ENCODE assay signal across 14 cellular contexts in the genomic region with DNA sequence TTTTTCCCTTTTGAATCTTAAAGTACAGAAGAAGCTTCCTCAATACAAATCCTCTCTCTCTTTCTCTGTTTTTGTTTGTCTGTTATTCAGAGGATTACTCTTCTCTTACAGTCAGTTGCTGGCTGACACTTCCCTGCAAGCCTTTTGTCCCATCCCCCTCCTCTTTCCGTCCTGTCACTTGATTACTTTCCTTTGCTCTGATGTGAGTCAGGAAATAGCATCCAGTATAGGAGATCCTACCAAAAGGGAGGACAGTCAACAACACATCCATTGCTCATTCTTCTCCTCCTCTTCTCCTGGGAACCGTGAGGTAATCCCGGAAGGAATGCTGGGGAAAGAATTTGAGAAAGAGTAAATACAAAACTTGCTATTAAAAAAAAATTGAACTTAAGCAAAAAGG.
DNase-seq lines count a peak whose midpoint lies in the region; ATAC-seq and TF ChIP-seq lines count a peak whose summit lies in the region.
"Had no signal": no experiment of that assay in that cellular context is flagged by ENCODE, and none has a peak within 500 bp of the region (broad histone marks: within the 10 kb centered on the region; RNA-seq: fewer than 3 reads in every experiment).

No MANE protein-coding gene starts in this region.

- DNase-seq in AG10803 (ENCODE audit: low read depth) = peak; percentile 8
- DNase-seq in LHCN-M2 (ENCODE audit: low read depth) = peak; percentile 8
- DNase-seq in chondrocyte (ENCODE audit: low spot score) = no peak
- DNase-seq in kidney tubule cell (ENCODE audit: low spot score) = peak; percentile 49
- DNase-seq in MM.1S = no peak
- no peak for DNase-seq in AML-193 (lab: John Stamatoyannopoulos, UW)
- no peak for DNase-seq in activated naive CD4-positive, alpha-beta T cell treated with anti-CD3 and anti-CD28 coated beads, Interleukin-2, amount 10 ng/mL, durations not matched to agents 7 days and 5 days
- DNase-seq: activated naive CD8-positive, alpha-beta T cell treated with anti-CD3 and anti-CD28 coated beads, Interleukin-2, amount 50 U/mL, for 24 hours; GF-D8; kidney; NCI-H2029; stimulated activated CD4-positive, alpha-beta T cell treated with anti-CD3 and anti-CD28 coated beads, Interleukin-4, amount 100 ng/mL, for 24 hours had no signal

- H3K9me2 ChIP-seq in MM.1S (replicated peaks; ENCODE audit: insufficient read depth, low read length) = no peaks in the 10 kb centered on the region

- TF ChIP-seq CTCF in AG10803 (conservative IDR thresholded peaks at IDR 0.05; ENCODE audit: low read length) (no peak), chondrocyte (IDR thresholded peaks at IDR 0.05) (no peak), MM.1S (IDR thresholded peaks at IDR 0.05; ENCODE audit: low read length) (no peak)

- peak overlapping the region; percentile 74 for H3K27ac Mint-ChIP-seq in chondrocyte (ENCODE audit: unreplicated experiment)
- H3K27ac Mint-ChIP-seq in activated naive CD4-positive, alpha-beta T cell treated with anti-CD3 and anti-CD28 coated beads, Interleukin-2, amount 10 ng/mL, durations not matched to agents 7 days and 5 days = no peak overlapping the region
- H3K27ac Mint-ChIP-seq: activated naive CD8-positive, alpha-beta T cell treated with anti-CD3 and anti-CD28 coated beads, Interleukin-2, amount 50 U/mL, for 24 hours; IgD-negative memory B cell had no signal

- H3K36me3 ChIP-seq in MM.1S (replicated peaks; ENCODE audit: insufficient read depth, low read length) = no peaks in the 10 kb centered on the region

- no peak for ATAC-seq in activated CD4-positive, CD25-positive, alpha-beta regulatory T cell treated with anti-CD3 and anti-CD28 coated beads, Interleukin-2, amount 50 U/mL, for 24 hours
- ATAC-seq: activated naive CD8-positive, alpha-beta T cell treated with anti-CD3 and anti-CD28 coated beads, Interleukin-2, amount 50 U/mL, for 24 hours had no signal

- H3K27me3 ChIP-seq in MM.1S (replicated peaks; ENCODE audit: insufficient read depth, low read length) = no peaks in the 10 kb centered on the region

- H3K4me1 Mint-ChIP-seq in chondrocyte (ENCODE audit: low read depth) = peaks cover 22% of the 10 kb centered on the region
- no peaks in the 10 kb centered on the region for H3K4me1 Mint-ChIP-seq in activated naive CD4-positive, alpha-beta T cell treated with anti-CD3 and anti-CD28 coated beads, Interleukin-2, amount 10 ng/mL, durations not matched to agents 7 days and 5 days
- H3K4me1 Mint-ChIP-seq: activated naive CD8-positive, alpha-beta T cell treated with anti-CD3 and anti-CD28 coated beads, Interleukin-2, amount 50 U/mL, for 24 hours; IgD-negative memory B cell had no signal

- H2AFZ ChIP-seq in MM.1S (ENCODE audit: low read length) = no peak overlapping the region

- H4K20me1 ChIP-seq in MM.1S (ENCODE audit: insufficient read depth, low read length) = no peaks in the 10 kb centered on the region

- no peak overlapping the region for H3K27ac ChIP-seq in MM.1S (ENCODE audit: low read length)

- CTCF ChIA-PET in activated naive CD4-positive, alpha-beta T cell treated with anti-CD3 and anti-CD28 coated beads, Interleukin-2, amount 10 ng/mL, durations not matched to agents 7 days and 5 days (lab: Charles Lee) = no interaction called here

- no peak overlapping the region for H3K4me3 Mint-ChIP-seq in chondrocyte (ENCODE audit: unreplicated experiment)
- H3K4me3 Mint-ChIP-seq in activated naive CD4-positive, alpha-beta T cell treated with anti-CD3 and anti-CD28 coated beads, Interleukin-2, amount 10 ng/mL, durations not matched to agents 7 days and 5 days = no peak overlapping the region
- H3K4me3 Mint-ChIP-seq: activated naive CD8-positive, alpha-beta T cell treated with anti-CD3 and anti-CD28 coated beads, Interleukin-2, amount 50 U/mL, for 24 hours; IgD-negative memory B cell had no signal

- no peaks in the 10 kb centered on the region for H3F3A ChIP-seq in MM.1S (ENCODE audit: insufficient read depth, low read length)

- peaks cover 2% of the 10 kb centered on the region for H3K27me3 Mint-ChIP-seq in chondrocyte (ENCODE audit: low read depth)
- no peaks in the 10 kb centered on the region for H3K27me3 Mint-ChIP-seq in activated naive CD4-positive, alpha-beta T cell treated with anti-CD3 and anti-CD28 coated beads, Interleukin-2, amount 10 ng/mL, durations not matched to agents 7 days and 5 days
- H3K27me3 Mint-ChIP-seq: activated naive CD8-positive, alpha-beta T cell treated with anti-CD3 and anti-CD28 coated beads, Interleukin-2, amount 50 U/mL, for 24 hours; IgD-negative memory B cell had no signal

- no peak overlapping the region for H3K9ac ChIP-seq in MM.1S (ENCODE audit: low read length)

- peaks cover 2% of the 10 kb centered on the region for H3K36me3 Mint-ChIP-seq in chondrocyte (ENCODE audit: low read depth)
- H3K36me3 Mint-ChIP-seq in activated naive CD4-positive, alpha-beta T cell treated with anti-CD3 and anti-CD28 coated beads, Interleukin-2, amount 10 ng/mL, durations not matched to agents 7 days and 5 days = no peaks in the 10 kb centered on the region
- H3K36me3 Mint-ChIP-seq: IgD-negative memory B cell had no signal

- H3K9me3 Mint-ChIP-seq in chondrocyte (ENCODE audit: low read depth) = peaks cover 7% of the 10 kb centered on the region
- peaks cover 1% of the 10 kb centered on the region for H3K9me3 Mint-ChIP-seq in activated naive CD4-positive, alpha-beta T cell treated with anti-CD3 and anti-CD28 coated beads, Interleukin-2, amount 10 ng/mL, durations not matched to agents 7 days and 5 days
- H3K9me3 Mint-ChIP-seq: activated naive CD8-positive, alpha-beta T cell treated with anti-CD3 and anti-CD28 coated beads, Interleukin-2, amount 50 U/mL, for 24 hours; IgD-negative memory B cell had no signal

- no peak overlapping the region for H3K4me3 ChIP-seq in AG10803 (ENCODE audit: low read length)
- H3K4me3 ChIP-seq in MM.1S (ENCODE audit: low read length) = no peak overlapping the region

- no peaks in the 10 kb centered on the region for H3K79me2 ChIP-seq in MM.1S (ENCODE audit: low read length)

- no peaks in the 10 kb centered on the region for H3K9me3 ChIP-seq in MM.1S (replicated peaks; ENCODE audit: insufficient read depth, low read length)

- no peaks in the 10 kb centered on the region for H3K4me1 ChIP-seq in MM.1S (ENCODE audit: low read length)

- no peak overlapping the region for H3K4me2 ChIP-seq in MM.1S (ENCODE audit: low read depth, low read length)

Comparison
In these comparisons a context has a peak if more than half of its experiments do, and no peak if none do; other contexts are left out.
1. DNase-seq: peak in AG10803 (single experiment), LHCN-M2 (single experiment) and kidney tubule cell (single experiment); none in chondrocyte (single experiment), MM.1S (single experiment), AML-193 (0 of 2) and activated naive CD4-positive, alpha-beta T cell treated with anti-CD3 and anti-CD28 coated beads, Interleukin-2, amount 10 ng/mL, durations not matched to agents 7 days and 5 days (single experiment).